ENCODE assay signal across 35 cellular contexts in the genomic region with DNA sequence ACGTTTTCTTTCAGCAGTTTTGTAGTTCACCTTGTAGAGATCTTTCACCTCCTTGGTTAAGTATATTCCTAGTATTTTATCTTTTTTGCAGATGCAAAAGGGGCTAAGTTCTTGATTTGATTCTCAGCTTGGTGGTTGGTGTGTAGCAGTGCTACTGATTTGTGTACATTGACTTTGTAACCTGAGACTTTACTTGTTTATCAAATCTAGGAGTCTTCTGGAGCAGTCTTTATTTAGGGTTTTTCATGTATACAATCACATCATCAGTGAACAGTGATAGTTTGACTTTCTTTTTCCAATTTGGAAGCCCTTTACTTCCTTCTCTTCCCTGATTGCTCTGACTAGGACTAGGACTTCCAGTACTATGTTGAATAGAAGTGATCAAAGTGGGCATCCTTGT. TPM values are rescaled to one million over a fixed set of nuclear protein-coding genes. Genes with fewer than 3 reads are reported as not detected.
"Had no signal": no experiment of that assay in that cellular context is flagged by ENCODE, and none has a peak within 500 bp of the region (broad histone marks: within the 10 kb centered on the region; RNA-seq: fewer than 3 reads in every experiment).

No MANE protein-coding gene starts in this region.

- H3K36me3 ChIP-seq: neutrophil, pancreas, suprapubic skin, transverse colon, upper lobe of right lung, uterus had no signal

- H2AFZ ChIP-seq: hepatocyte had no signal

- H3K27ac ChIP-seq: epithelial cell of prostate, foreskin keratinocyte, gastroesophageal sphincter, heart left ventricle, hepatocyte, neutrophil, pancreas, suprapubic skin, transverse colon, upper lobe of right lung, uterus had no signal

- H3K4me1 ChIP-seq: uterus had no signal

- H3K9me3 Mint-ChIP-seq: memory B cell; natural killer cell treated with Interleukin-12 subunit alpha and Interleukin-12 subunit beta and Interleukin-15 and Interleukin-18, amount 100 ng/mL, for 72 hours; neural crest cell had no signal

- H3K27me3 ChIP-seq: foreskin keratinocyte, gastroesophageal sphincter, heart left ventricle, hepatocyte, neutrophil, pancreas, suprapubic skin, transverse colon, upper lobe of right lung, uterus had no signal

- H3K36me3 Mint-ChIP-seq: natural killer cell treated with Interleukin-12 subunit alpha and Interleukin-12 subunit beta and Interleukin-15 and Interleukin-18, amount 100 ng/mL, for 72 hours had no signal

- H3K27me3 Mint-ChIP-seq: dendritic cell treated with granulocyte-macrophage colony-stimulating factor and Interleukin-4, amounts not matched to agents 40 ng/mL and 50 ng/mL, for 4 days; memory B cell; naive B cell; natural killer cell treated with Interleukin-12 subunit alpha and Interleukin-12 subunit beta and Interleukin-15 and Interleukin-18, amount 100 ng/mL, for 72 hours; progenitor cell of endocrine pancreas; stimulated activated naive CD8-positive, alpha-beta T cell treated with anti-CD3 and anti-CD28 coated beads, Interleukin-15, amount 100 ng/mL, for 72 hours had no signal

- H3K4me2 ChIP-seq: hepatocyte had no signal

- DNase-seq: effector CD8-positive, alpha-beta T cell; endodermal cell; foreskin keratinocyte; heart left ventricle; kidney; mucosa of descending colon; naive B cell; pancreas; stimulated activated CD4-positive, alpha-beta T cell treated with anti-CD3 and anti-CD28 coated beads, Interleukin-12 subunit alpha, Interleukin-12 subunit beta, amount 100 ng/mL, for 4 hours; stimulated activated CD4-positive, alpha-beta T cell treated with anti-CD3 and anti-CD28 coated beads, Interleukin-1b, Interleukin-23, amount 100 ng/mL, for 48 hours; stimulated activated CD4-positive, alpha-beta T cell treated with anti-CD3 and anti-CD28 coated beads, Interleukin-4, amount 100 ng/mL, for 1 hour; stimulated activated CD8-positive, alpha-beta memory T cell treated with anti-CD3 and anti-CD28 coated beads, Interleukin-4, amount 100 ng/mL, for 48 hours; stimulated activated naive CD4-positive, alpha-beta T cell; stimulated activated naive CD8-positive, alpha-beta T cell treated with anti-CD3 and anti-CD28 coated beads, Interleukin-15, amount 100 ng/mL, for 72 hours; transverse colon; upper lobe of right lung; uterus had no signal

- ATAC-seq: esophagus mucosa; foreskin keratinocyte; gastroesophageal sphincter; heart left ventricle; left lobe of liver; mucosa of descending colon; natural killer cell treated with Interleukin-12 subunit alpha and Interleukin-12 subunit beta and Interleukin-15 and Interleukin-18, amount 100 ng/mL, for 72 hours; pancreas; sciatic nerve; stimulated activated naive CD8-positive, alpha-beta T cell treated with anti-CD3 and anti-CD28 coated beads, Interleukin-15, amount 100 ng/mL, for 72 hours; upper lobe of right lung had no signal

- H3K27ac Mint-ChIP-seq: dendritic cell treated with granulocyte-macrophage colony-stimulating factor and Interleukin-4, amounts not matched to agents 40 ng/mL and 50 ng/mL, for 4 days; endodermal cell; memory B cell; mesothelial cell of epicardium; natural killer cell treated with Interleukin-12 subunit alpha and Interleukin-12 subunit beta and Interleukin-15 and Interleukin-18, amount 100 ng/mL, for 72 hours; progenitor cell of endocrine pancreas had no signal

- H3K9me3 ChIP-seq: gastroesophageal sphincter, heart left ventricle, mucosa of descending colon, neutrophil, pancreas, suprapubic skin, transverse colon, upper lobe of right lung, uterus had no signal

- H3K4me3 Mint-ChIP-seq: dendritic cell treated with granulocyte-macrophage colony-stimulating factor and Interleukin-4, amounts not matched to agents 40 ng/mL and 50 ng/mL, for 4 days; endodermal cell; memory B cell; mesothelial cell of epicardium; naive B cell; natural killer cell treated with Interleukin-12 subunit alpha and Interleukin-12 subunit beta and Interleukin-15 and Interleukin-18, amount 100 ng/mL, for 72 hours; neural crest cell; stimulated activated naive CD8-positive, alpha-beta T cell treated with anti-CD3 and anti-CD28 coated beads, Interleukin-15, amount 100 ng/mL, for 72 hours had no signal

- H3K4me3 ChIP-seq: gastroesophageal sphincter, heart left ventricle, hepatocyte, lung, mucosa of descending colon, pancreas, smooth muscle cell, suprapubic skin, transverse colon, upper lobe of right lung, uterus had no signal

RNA-seq across cellular contexts. Expression of gene GPR22, which starts 33.8 kb away (rescaled TPM):
- total RNA-seq: endodermal cell; esophagus mucosa; foreskin keratinocyte; gastroesophageal sphincter; kidney; left lobe of liver; liver; lung; mesothelial cell of epicardium; natural killer cell treated with Interleukin-12 subunit alpha and Interleukin-12 subunit beta and Interleukin-15 and Interleukin-18, amount 100 ng/mL, for 72 hours; omental fat pad; pancreas; progenitor cell of endocrine pancreas; sciatic nerve; smooth muscle cell; suprapubic skin; upper lobe of right lung had no signal
- polyA plus RNA-seq: foreskin keratinocyte, lung had no signal
